ENCODE assay signal across 1 cellular context in genomic region chrX:24396236-24396929, GRCh38.
TF ChIP-seq lines count a peak whose summit lies in the region.

No MANE protein-coding gene starts in this region.

TF ChIP-seq in HepG2, 621 proteins besides CTCF, POLR2A, EP300 and RAD21:
- TF ChIP-seq ZNF558 (CRISPR knock-in tag; IDR thresholded peaks at IDR 0.05; ENCODE audit: borderline replicate concordance): no peak
- no peak for TF ChIP-seq ZNF737 (CRISPR knock-in tag; IDR thresholded peaks at IDR 0.05; ENCODE audit: borderline replicate concordance)
- no peak for TF ChIP-seq MEIS1 (CRISPR knock-in tag; IDR thresholded peaks at IDR 0.05; ENCODE audit: borderline replicate concordance)
- TF ChIP-seq, protein P1, sequence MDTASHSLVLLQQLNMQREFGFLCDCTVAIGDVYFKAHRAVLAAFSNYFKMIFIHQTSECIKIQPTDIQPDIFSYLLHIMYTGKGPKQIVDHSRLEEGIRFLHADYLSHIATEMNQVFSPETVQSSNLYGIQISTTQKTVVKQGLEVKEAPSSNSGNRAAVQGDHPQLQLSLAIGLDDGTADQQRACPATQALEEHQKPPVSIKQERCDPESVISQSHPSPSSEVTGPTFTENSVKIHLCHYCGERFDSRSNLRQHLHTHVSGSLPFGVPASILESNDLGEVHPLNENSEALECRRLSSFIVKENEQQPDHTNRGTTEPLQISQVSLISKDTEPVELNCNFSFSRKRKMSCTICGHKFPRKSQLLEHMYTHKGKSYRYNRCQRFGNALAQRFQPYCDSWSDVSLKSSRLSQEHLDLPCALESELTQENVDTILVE (CRISPR knock-in tag; IDR thresholded peaks at IDR 0.05): no peak
- TF ChIP-seq BRCA1 (CRISPR knock-in tag; IDR thresholded peaks at IDR 0.05): no peak
- no peak for TF ChIP-seq LBX2 (CRISPR knock-in tag; IDR thresholded peaks at IDR 0.05; ENCODE audit: borderline replicate concordance)
